ENCODE assay signal across 8 cellular contexts in the genomic region with DNA sequence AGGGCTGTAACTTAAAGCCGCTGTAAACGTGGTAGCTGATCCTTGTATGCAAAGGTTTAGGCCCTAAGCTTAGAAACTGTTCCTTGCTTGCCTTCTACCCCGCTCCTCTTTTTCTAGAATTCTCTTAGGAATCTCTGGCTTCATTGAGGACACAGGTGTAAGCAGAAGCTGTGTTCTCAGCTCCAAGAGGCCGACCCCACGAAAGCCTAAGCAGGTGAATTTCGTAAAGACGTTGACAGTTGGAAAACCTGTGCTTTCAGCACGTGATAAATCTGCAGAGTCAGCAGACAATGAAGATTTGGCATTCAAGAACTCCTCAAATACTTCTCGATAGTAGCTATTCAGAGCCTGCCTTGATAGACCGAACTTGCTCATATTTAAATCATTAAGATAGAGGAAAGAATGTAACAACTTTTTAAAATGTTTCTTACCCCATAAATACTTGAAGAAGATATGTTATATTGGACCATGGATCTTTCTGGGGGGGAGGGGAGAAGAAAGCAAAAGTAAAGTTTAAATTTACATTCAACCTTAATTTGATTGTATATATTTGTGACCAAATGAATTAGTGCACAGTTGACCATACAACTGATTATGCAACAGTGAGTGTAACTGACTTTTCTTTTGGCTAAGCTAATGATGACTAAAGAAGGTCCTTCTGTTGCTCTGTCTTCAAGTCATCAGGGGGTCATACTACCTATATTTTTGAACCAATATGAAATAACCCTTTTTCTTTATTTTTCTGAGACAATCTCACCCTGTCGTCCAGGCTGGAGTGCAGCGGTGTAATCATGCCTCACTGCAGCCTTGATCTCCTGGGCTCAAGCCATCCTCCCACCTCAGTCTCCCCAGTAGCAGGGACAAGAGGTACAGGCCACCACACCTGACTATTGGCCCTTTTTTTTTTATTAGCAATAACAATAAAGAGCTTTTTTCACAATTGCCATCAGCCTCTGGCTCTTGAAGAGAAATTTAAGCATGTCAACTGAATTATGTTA. TPM values are rescaled to one million over a fixed set of nuclear protein-coding genes. Genes with fewer than 3 reads are reported as not detected.
A peak's percentile ranks its signal among the peaks of the same experiment; 100 is the strongest.
DNase-seq lines count a peak whose midpoint lies in the region; ATAC-seq and TF ChIP-seq lines count a peak whose summit lies in the region.

No MANE protein-coding gene starts in this region.

- H3K4me1 Mint-ChIP-seq in stimulated activated naive CD8-positive, alpha-beta T cell treated with anti-CD3 and anti-CD28 coated beads, Interleukin-15, Interleukin-2, amounts not matched to agents 100 ng/mL and 50 ng/mL, for 24 hours (ENCODE audit: low read depth) = peaks cover 72% of the 10 kb centered on the region

- H3K36me3 Mint-ChIP-seq in stimulated activated naive CD8-positive, alpha-beta T cell treated with anti-CD3 and anti-CD28 coated beads, Interleukin-15, Interleukin-2, amounts not matched to agents 100 ng/mL and 50 ng/mL, for 24 hours (ENCODE audit: low read depth) = peaks cover 40% of the 10 kb centered on the region

- H3K27me3 Mint-ChIP-seq in stimulated activated naive CD8-positive, alpha-beta T cell treated with anti-CD3 and anti-CD28 coated beads, Interleukin-15, Interleukin-2, amounts not matched to agents 100 ng/mL and 50 ng/mL, for 24 hours = no peaks in the 10 kb centered on the region

- H3K27me3 ChIP-seq in SJCRH30 = no peaks in the 10 kb centered on the region
- H3K27me3 ChIP-seq in esophagus squamous epithelium = no peaks in the 10 kb centered on the region
- no peaks in the 10 kb centered on the region for H3K27me3 ChIP-seq in prostate gland (replicated peaks; ENCODE audit: insufficient read depth)

- TF ChIP-seq POLR2A in esophagus squamous epithelium (IDR thresholded peaks at IDR 0.05) = no peak
- no peak for TF ChIP-seq POLR2A in prostate gland (IDR thresholded peaks at IDR 0.05)

- no peak for ATAC-seq in stimulated activated naive CD8-positive, alpha-beta T cell treated with anti-CD3 and anti-CD28 coated beads, Interleukin-15, Interleukin-2, amounts not matched to agents 100 U/mL and 50 U/mL, for 24 hours
- no peak for ATAC-seq in GM18868 (IDR thresholded peaks at IDR 0.05; ENCODE audit: unreplicated experiment)
- no peak for ATAC-seq in GM21528 (IDR thresholded peaks at IDR 0.05; ENCODE audit: low FRiP score, unreplicated experiment)

- peak overlapping the region; percentile 96 for H3K27ac ChIP-seq in SJCRH30
- peak overlapping the region; percentile 96 to 100 (median 98) for H3K27ac ChIP-seq in esophagus squamous epithelium
- peak overlapping the region; percentile 89 to 96 for H3K27ac ChIP-seq in prostate gland

- TF ChIP-seq CTCF in esophagus squamous epithelium (IDR thresholded peaks at IDR 0.05) (no peak), prostate gland (IDR thresholded peaks at IDR 0.05) (no peak)

- H3K9me3 ChIP-seq in SJCRH30 (replicated peaks) (no peaks in the 10 kb centered on the region), esophagus squamous epithelium (no peaks in the 10 kb centered on the region), prostate gland (no peaks in the 10 kb centered on the region)

- peak overlapping the region; percentile 93 for H3K4me3 Mint-ChIP-seq in stimulated activated naive CD8-positive, alpha-beta T cell treated with anti-CD3 and anti-CD28 coated beads, Interleukin-15, Interleukin-2, amounts not matched to agents 100 ng/mL and 50 ng/mL, for 24 hours

- H3K9me3 Mint-ChIP-seq in stimulated activated naive CD8-positive, alpha-beta T cell treated with anti-CD3 and anti-CD28 coated beads, Interleukin-15, Interleukin-2, amounts not matched to agents 100 ng/mL and 50 ng/mL, for 24 hours = no peaks in the 10 kb centered on the region

- H3K36me3 ChIP-seq in SJCRH30 (no peaks in the 10 kb centered on the region; the same call in 1 of the 2 replicates), esophagus squamous epithelium (no peaks in the 10 kb centered on the region), prostate gland (no peaks in the 10 kb centered on the region)

- no peaks in the 10 kb centered on the region for H3K4me1 ChIP-seq in SJCRH30
- H3K4me1 ChIP-seq in esophagus squamous epithelium = peaks cover 9 to 43% (median 22%) of the 10 kb centered on the region in 3 donors
- peaks cover 5% of the 10 kb centered on the region for H3K4me1 ChIP-seq in prostate gland (replicated peaks)

- peak overlapping the region; percentile 86 for H3K27ac Mint-ChIP-seq in stimulated activated naive CD8-positive, alpha-beta T cell treated with anti-CD3 and anti-CD28 coated beads, Interleukin-15, Interleukin-2, amounts not matched to agents 100 ng/mL and 50 ng/mL, for 24 hours

- DNase-seq in stimulated activated naive CD8-positive, alpha-beta T cell treated with anti-CD3 and anti-CD28 coated beads, Interleukin-15, Interleukin-2, amounts not matched to agents 100 U/mL and 50 U/mL, for 24 hours = no peak
- DNase-seq in SJCRH30 = no peak
- DNase-seq in esophagus squamous epithelium (lab: John Stamatoyannopoulos, UW) = no peak
- DNase-seq in prostate gland (ENCODE audit: low spot score) = no peak
- no peak for DNase-seq in NCI-H1417 treated with DMSO at 0.1 percent for 48 hours (lab: John Stamatoyannopoulos, UW)

- H3K4me3 ChIP-seq in SJCRH30 (peak overlapping the region; percentile 100), esophagus squamous epithelium (peak overlapping the region; percentile 87 to 97 (median 96)), prostate gland (peak overlapping the region; percentile 74 to 95)

- 27 to 32% methylated on average over 11 to 12 of the region's 12 CpGs for WGBS in esophagus squamous epithelium, 2 donors
- 22% methylated on average over 12 of the region's 12 CpGs for WGBS in prostate gland

- intact Hi-C loops in esophagus squamous epithelium (cut with DNase I) = no loop called here
- intact Hi-C loops in prostate gland (cut with DNase I) = loop anchor here (10.0 kb wide), 1 partner anchor 280 kb away; no protein-coding TSS in a partner anchor

RNA-seq across cellular contexts. Expression of gene GDI2, which starts 1.2 kb away (rescaled TPM):
- total RNA-seq in SJCRH30 (2014; rRNA removed; shearing (Covaris generic)) = 283 and 291 TPM in 2 replicates
- 100 to 1,000 TPM; 153 to 299 (median 257) TPM for total RNA-seq in esophagus squamous epithelium
- 100 to 1,000 TPM; 186 to 218 TPM for total RNA-seq in prostate gland
